ENCODE assay signal across 14 cellular contexts in genomic region chr21:41211041-41211426, GRCh38.
"Had no signal": no experiment of that assay in that cellular context is flagged by ENCODE, and none has a peak within 500 bp of the region (broad histone marks: within the 10 kb centered on the region; RNA-seq: fewer than 3 reads in every experiment).

No MANE protein-coding gene starts in this region.

- H3K27ac Mint-ChIP-seq: naive thymus-derived CD4-positive, alpha-beta T cell; neural progenitor cell; progenitor cell of endocrine pancreas; type B pancreatic cell had no signal

- DNase-seq: effector memory CD4-positive, alpha-beta T cell; hippocampal formation; mammary epithelial cell; naive thymus-derived CD4-positive, alpha-beta T cell; nucleus accumbens; ovary; spleen; stimulated activated naive CD4-positive, alpha-beta T cell had no signal

- H3K36me3 Mint-ChIP-seq: neural progenitor cell had no signal

- ATAC-seq: esophagus mucosa; left lobe of liver; naive thymus-derived CD4-positive, alpha-beta T cell; right cardiac atrium had no signal

- H3K9me3 Mint-ChIP-seq: neural progenitor cell, type B pancreatic cell had no signal

- H3K27me3 Mint-ChIP-seq: type B pancreatic cell had no signal

- H3K4me3 Mint-ChIP-seq: naive thymus-derived CD4-positive, alpha-beta T cell; neural progenitor cell; type B pancreatic cell had no signal
